In genomic region chr11:10798330-10798980, GRCh38 we compare ENCODE assay signal across 18 cellular contexts. TPM values are rescaled to one million over a fixed set of nuclear protein-coding genes. Genes with fewer than 3 reads are reported as not detected.
DNase-seq lines count a peak whose midpoint lies in the region; ATAC-seq, FAIRE-seq and TF ChIP-seq lines count a peak whose summit lies in the region.
"Had no signal": no experiment of that assay in that cellular context is flagged by ENCODE, and none has a peak within 500 bp of the region (broad histone marks: within the 10 kb centered on the region; RNA-seq: fewer than 3 reads in every experiment).

No MANE protein-coding gene starts in this region.

- CTCF ChIA-PET in CD8-positive, alpha-beta T cell (lab: Charles Lee): no interaction called here
- CTCF ChIA-PET in activated CD8-positive, alpha-beta T cell treated with anti-CD3 and anti-CD28 coated beads for 36 hours (lab: Charles Lee): interaction anchor here (0.8 to 7.8 kb wide), 5 partner anchors 7 to 230 kb away, joined by 3 to 73 read pairs (median 7); no protein-coding TSS in a partner anchor

- H3K9me3 Mint-ChIP-seq in CD14-positive monocyte (peaks cover 0 to 4% (median 0%) of the 10 kb centered on the region in 7 donors), memory B cell (no peaks in the 10 kb centered on the region)
- no peaks in the 10 kb centered on the region for H3K9me3 Mint-ChIP-seq in CD8-positive, alpha-beta T cell
- no peaks in the 10 kb centered on the region for H3K9me3 Mint-ChIP-seq in activated CD8-positive, alpha-beta T cell treated with anti-CD3 and anti-CD28 coated beads for 36 hours
- H3K9me3 Mint-ChIP-seq: brain; dendritic cell treated with granulocyte-macrophage colony-stimulating factor and Interleukin-4, amounts not matched to agents 40 ng/mL and 50 ng/mL, for 4 days had no signal

- H3K79me2 ChIP-seq in trophoblast cell (ENCODE audit: control insufficient read depth, insufficient read depth, low read length, poor library complexity): no peaks in the 10 kb centered on the region

- H4K91ac ChIP-seq in trophoblast cell (ENCODE audit: low read depth, low read length): no peak overlapping the region

- peak overlapping the region; percentile 89 to 97 (median 94) for H3K27ac Mint-ChIP-seq in CD14-positive monocyte
- peak overlapping the region; percentile 14 for H3K27ac Mint-ChIP-seq in CD8-positive, alpha-beta T cell
- peak overlapping the region; percentile 74 for H3K27ac Mint-ChIP-seq in activated CD8-positive, alpha-beta T cell treated with anti-CD3 and anti-CD28 coated beads for 36 hours
- peak overlapping the region; percentile 31 for H3K27ac Mint-ChIP-seq in memory B cell
- H3K27ac Mint-ChIP-seq: dendritic cell treated with granulocyte-macrophage colony-stimulating factor and Interleukin-4, amounts not matched to agents 40 ng/mL and 50 ng/mL, for 4 days had no signal

- no peak overlapping the region for H3K23ac ChIP-seq in trophoblast cell (ENCODE audit: low read length)

- H3K4me2 ChIP-seq in trophoblast cell (ENCODE audit: low read length): no peak overlapping the region

- H4K12ac ChIP-seq in trophoblast cell (ENCODE audit: low read depth, low read length): no peak overlapping the region

- no peak overlapping the region for H3K4ac ChIP-seq in trophoblast cell (ENCODE audit: low read depth, low read length)

- H3K4me3 Mint-ChIP-seq in CD14-positive monocyte (no peak overlapping the region), memory B cell (no peak overlapping the region)
- no peak overlapping the region for H3K4me3 Mint-ChIP-seq in CD8-positive, alpha-beta T cell
- no peak overlapping the region for H3K4me3 Mint-ChIP-seq in activated CD8-positive, alpha-beta T cell treated with anti-CD3 and anti-CD28 coated beads for 36 hours
- H3K4me3 Mint-ChIP-seq: brain; dendritic cell treated with granulocyte-macrophage colony-stimulating factor and Interleukin-4, amounts not matched to agents 40 ng/mL and 50 ng/mL, for 4 days had no signal

- 61 to 69% (median 62%) methylated on average over 4 of the region's 4 CpGs for WGBS in small intestine, 3 donors
- WGBS in trophoblast cell (ENCODE audit: extremely low coverage, insufficient coverage, insufficient read length): no CpG with 5 or more reads among the region's 4 CpGs

- H3K9ac ChIP-seq in trophoblast cell (ENCODE audit: low read length): no peak overlapping the region

- no peak overlapping the region for H2BK120ac ChIP-seq in trophoblast cell (ENCODE audit: insufficient read depth, low read length, poor library complexity)

- H3K27me3 Mint-ChIP-seq in CD14-positive monocyte (ENCODE audit: low read depth in 3 of 3) (peaks cover 1 to 11% (median 2%) of the 10 kb centered on the region in 3 donors), memory B cell (no peaks in the 10 kb centered on the region)
- no peaks in the 10 kb centered on the region for H3K27me3 Mint-ChIP-seq in CD8-positive, alpha-beta T cell (ENCODE audit: low read depth)
- no peaks in the 10 kb centered on the region for H3K27me3 Mint-ChIP-seq in activated CD8-positive, alpha-beta T cell treated with anti-CD3 and anti-CD28 coated beads for 36 hours
- H3K27me3 Mint-ChIP-seq: brain had no signal

- no peak overlapping the region for H3K14ac ChIP-seq in trophoblast cell (ENCODE audit: low read length)

- H3K27me3 ChIP-seq in CD8-positive, alpha-beta T cell (ENCODE audit: insufficient read depth, low read length): no peaks in the 10 kb centered on the region
- H3K27me3 ChIP-seq in small intestine (ENCODE audit: control insufficient read depth in 2 of 2, insufficient read depth in 2 of 2, low read length in 2 of 2) (no peaks in the 10 kb centered on the region), trophoblast cell (ENCODE audit: insufficient read depth, low read length) (no peaks in the 10 kb centered on the region)
- H3K27me3 ChIP-seq: tibial artery had no signal

- H3K18ac ChIP-seq in trophoblast cell (ENCODE audit: low read length): no peak overlapping the region

- peaks cover 69% of the 10 kb centered on the region for H3K36me3 ChIP-seq in CD8-positive, alpha-beta T cell (ENCODE audit: insufficient read depth, low read length)
- peaks cover 35 to 41% of the 10 kb centered on the region in 2 donors for H3K36me3 ChIP-seq in small intestine (ENCODE audit: control insufficient read depth in 2 of 2, insufficient read depth in 2 of 2, low read length in 2 of 2)
- H3K36me3 ChIP-seq in trophoblast cell (ENCODE audit: control insufficient read depth in 1 of 2, insufficient read depth in 2 of 2, low read length in 2 of 2): peaks cover 13 to 56% of the 10 kb centered on the region in 2 experiments

- no peaks in the 10 kb centered on the region for H3K79me1 ChIP-seq in trophoblast cell (ENCODE audit: low read length)

- H3K9me3 ChIP-seq in CD8-positive, alpha-beta T cell (ENCODE audit: low read length): no peaks in the 10 kb centered on the region
- H3K9me3 ChIP-seq in small intestine (ENCODE audit: control insufficient read depth, low read depth) (no peaks in the 10 kb centered on the region), trophoblast cell (ENCODE audit: insufficient read depth, low read depth, low read length) (no peaks in the 10 kb centered on the region)
- H3K9me3 ChIP-seq: tibial artery had no signal

- H2AK5ac ChIP-seq in trophoblast cell (ENCODE audit: low read length): no peak overlapping the region

- peaks cover 60% of the 10 kb centered on the region for H3K4me1 ChIP-seq in CD8-positive, alpha-beta T cell (ENCODE audit: insufficient read depth, low read length)
- H3K4me1 ChIP-seq in small intestine (ENCODE audit: control insufficient read depth in 2 of 2, insufficient read depth in 1 of 2, low read depth in 1 of 2, low read length in 1 of 2) (no peaks in the 10 kb centered on the region), trophoblast cell (ENCODE audit: control insufficient read depth in 1 of 2, insufficient read depth in 2 of 2, low read length in 2 of 2) (no peaks in the 10 kb centered on the region)

- no peak for TF ChIP-seq CTCF in CD14-positive monocyte (IDR thresholded peaks at IDR 0.05)
- no peak for TF ChIP-seq CTCF in CD8-positive, alpha-beta T cell (IDR thresholded peaks at IDR 0.05)
- TF ChIP-seq CTCF in activated CD8-positive, alpha-beta T cell treated with anti-CD3 and anti-CD28 coated beads for 36 hours (IDR thresholded peaks at IDR 0.05): no peak

- no peak overlapping the region for H2BK12ac ChIP-seq in trophoblast cell (ENCODE audit: low read length)

- H3K36me3 Mint-ChIP-seq in CD14-positive monocyte (peaks cover 78 to 80% of the 10 kb centered on the region in 2 donors), memory B cell (peaks cover 33% of the 10 kb centered on the region)
- H3K36me3 Mint-ChIP-seq in CD8-positive, alpha-beta T cell: peaks cover 80% of the 10 kb centered on the region
- peaks cover 65% of the 10 kb centered on the region for H3K36me3 Mint-ChIP-seq in activated CD8-positive, alpha-beta T cell treated with anti-CD3 and anti-CD28 coated beads for 36 hours (ENCODE audit: low read depth)

- no peak overlapping the region for H4K8ac ChIP-seq in trophoblast cell (ENCODE audit: low read depth, low read length)

- POLR2A ChIA-PET in CD8-positive, alpha-beta T cell (lab: Charles Lee): interaction anchor here (0.9 to 6.3 kb wide), 4 partner anchors 8 to 100 kb away, joined by 3 to 67 read pairs (median 6); partner anchors contain the start of genes EIF4G2 and ZBED5
- POLR2A ChIA-PET in activated CD8-positive, alpha-beta T cell treated with anti-CD3 and anti-CD28 coated beads for 36 hours (lab: Charles Lee): interaction anchor here (1.0 to 6.6 kb wide), 3 partner anchors 9 to 59 kb away, joined by 4 to 117 read pairs (median 9); partner anchors contain the start of genes EIF4G2 and ZBED5

- no peak for ATAC-seq in CD8-positive, alpha-beta T cell
- peak; percentile 25 for ATAC-seq in activated CD8-positive, alpha-beta T cell treated with anti-CD3 and anti-CD28 coated beads for 36 hours
- ATAC-seq in memory B cell (ENCODE audit: low read depth) (no peak), HG02938 (IDR thresholded peaks at IDR 0.05; ENCODE audit: unreplicated experiment) (no peak)

- no peak overlapping the region for H3K27ac ChIP-seq in CD8-positive, alpha-beta T cell (ENCODE audit: low read depth, low read length)
- no peak overlapping the region for H3K27ac ChIP-seq in small intestine (ENCODE audit: low read depth in 1 of 2, low read length in 1 of 2)
- H3K27ac ChIP-seq in trophoblast cell (ENCODE audit: low read depth, low read length): no peak overlapping the region
- H3K27ac ChIP-seq: tibial artery had no signal

- H3K4me1 Mint-ChIP-seq in CD14-positive monocyte (peaks cover 38% of the 10 kb centered on the region), memory B cell (peaks cover 14% of the 10 kb centered on the region)
- H3K4me1 Mint-ChIP-seq in CD8-positive, alpha-beta T cell (ENCODE audit: low read depth): peaks cover 75% of the 10 kb centered on the region
- peaks cover 57% of the 10 kb centered on the region for H3K4me1 Mint-ChIP-seq in activated CD8-positive, alpha-beta T cell treated with anti-CD3 and anti-CD28 coated beads for 36 hours (ENCODE audit: low read depth)

- no peak overlapping the region for H2BK5ac ChIP-seq in trophoblast cell (ENCODE audit: low read depth, low read length, poor library complexity)

- no peak overlapping the region for H3K4me3 ChIP-seq in CD8-positive, alpha-beta T cell (ENCODE audit: low read depth, low read length)
- H3K4me3 ChIP-seq in small intestine (ENCODE audit: low read depth in 1 of 2, low read length in 2 of 2) (no peak overlapping the region), trophoblast cell (ENCODE audit: low read depth, low read length) (no peak overlapping the region)
- H3K4me3 ChIP-seq: tibial artery had no signal

- no peak overlapping the region for H2AFZ ChIP-seq in trophoblast cell (ENCODE audit: insufficient read depth, low read length, poor library complexity)

- no peak for FAIRE-seq in small intestine (lab: Jason Lieb, UNC)
- FAIRE-seq: islet of Langerhans had no signal

- DNase-seq in CD14-positive monocyte (ENCODE audit: low spot score) (no peak), memory B cell (ENCODE audit: low spot score in 2 of 2) (no peak), small intestine (no peak), trophoblast cell (no peak), SIG-M5 treated with dmso at 0.1 percent for 504 hours (lab: John Stamatoyannopoulos, UW; ENCODE audit: unreplicated experiment) (no peak)
- DNase-seq in CD8-positive, alpha-beta T cell: no peak
- DNase-seq in activated CD8-positive, alpha-beta T cell treated with anti-CD3 and anti-CD28 coated beads for 36 hours: no peak
- DNase-seq: activated effector memory CD4-positive, alpha-beta T cell treated with Interleukin-2 at 50 U/mL for 16 hours; erythroblast; glutamatergic neuron; NCI-H2029; SIG-M5; T1000; tibial artery had no signal

- intact Hi-C loops in CD14-positive monocyte (cut with micrococcal nuclease): loop anchor here in 1 of 2 donors (10.0 kb wide), 1 partner anchor 986 kb away; no protein-coding TSS in a partner anchor
- intact Hi-C loops in CD8-positive, alpha-beta T cell (cut with DNase I, micrococcal nuclease): no loop called here
- intact Hi-C loops in activated CD8-positive, alpha-beta T cell treated with anti-CD3 and anti-CD28 coated beads for 36 hours (cut with micrococcal nuclease): loop anchor here (10.0 kb wide), 1 partner anchor 136 kb away; no protein-coding TSS in a partner anchor

RNA-seq across cellular contexts. Expression of gene EIF4G2, which starts 10.3 kb away (rescaled TPM):
- 100 to 1,000 TPM; 334 to 439 TPM for polyA plus RNA-seq in CD14-positive monocyte
- 1,000 to 10,000 TPM; 1,089 to 1,144 TPM for total RNA-seq in CD8-positive, alpha-beta T cell
- total RNA-seq in activated CD8-positive, alpha-beta T cell treated with anti-CD3 and anti-CD28 coated beads for 36 hours: 100 to 1,000 TPM; 757 to 842 TPM
- 100 to 1,000 TPM; 208 to 272 (median 218) TPM for polyA plus RNA-seq in small intestine
- 1,646 and 1,688 TPM in 2 replicates for polyA plus RNA-seq in trophoblast cell (2013)

RNA-seq across cellular contexts. Expression of gene CTR9, which starts 47.4 kb away (rescaled TPM):
- polyA plus RNA-seq in CD14-positive monocyte: 10 to 100 TPM; 18.3 to 37.5 TPM
- total RNA-seq in CD8-positive, alpha-beta T cell: 10 to 100 TPM; 45.9 to 49.2 TPM
- 10 to 100 TPM; 35.9 to 37.1 TPM for total RNA-seq in activated CD8-positive, alpha-beta T cell treated with anti-CD3 and anti-CD28 coated beads for 36 hours
- 10 to 100 TPM; 14.1 to 16.6 (median 16.3) TPM for polyA plus RNA-seq in small intestine
- 27.9 and 28.4 TPM in 2 replicates for polyA plus RNA-seq in trophoblast cell (2013)

RNA-seq across cellular contexts. Expression of gene ZBED5, which starts 59.4 kb away (rescaled TPM):
- 10 to 100 TPM in 1 of 2 donors, 1 to 10 TPM in 1; 8.1 to 10.3 TPM for polyA plus RNA-seq in CD14-positive monocyte
- total RNA-seq in CD8-positive, alpha-beta T cell: 10 to 100 TPM; 57.5 to 59.2 TPM
- total RNA-seq in activated CD8-positive, alpha-beta T cell treated with anti-CD3 and anti-CD28 coated beads for 36 hours: 10 to 100 TPM; 35.7 to 36.7 TPM
- 10 to 100 TPM; 11.9 to 18.9 (median 15.2) TPM for polyA plus RNA-seq in small intestine
- 22.2 and 22.5 TPM in 2 replicates for polyA plus RNA-seq in trophoblast cell (2013)

Comparison
In these comparisons a context has a peak if more than half of its experiments do, and no peak if none do; other contexts are left out.
1. H3K27ac Mint-ChIP-seq: peak in every context shown above with its lines; median percentile 94 in CD14-positive monocyte; 74 in activated CD8-positive, alpha-beta T cell treated with anti-CD3 and anti-CD28 coated beads for 36 hours; 31 in memory B cell; 14 in CD8-positive, alpha-beta T cell.